1 cellular context compared by ENCODE assay signal in genomic region chr19:47471733-47472457, GRCh38.
TF ChIP-seq lines count a peak whose summit lies in the region.

Gene SLC8A2, minus strand, starts transcription at chr19:47471893. Its CDS starts 5,490 bp downstream, at chr19:47466403.

TF ChIP-seq in IMR-90, 13 proteins besides CTCF, POLR2A, EP300 and RAD21 (continued from another document):
- no peak for TF ChIP-seq NFE2L2 (IDR thresholded peaks at IDR 0.05; ENCODE audit: low read depth, low read length)
- no peak for TF ChIP-seq CEBPB (IDR thresholded peaks at IDR 0.05; ENCODE audit: low read depth, low read length)
- TF ChIP-seq MAZ (IDR thresholded peaks at IDR 0.05; ENCODE audit: borderline replicate concordance, low read depth, low read length) = peak; percentile 96
- TF ChIP-seq MXI1 (IDR thresholded peaks at IDR 0.05; ENCODE audit: borderline replicate concordance, low read depth, low read length) = peak; percentile 65; the same call in 1 of the 2 replicates
